12 cellular contexts compared by ENCODE assay signal in the genomic region with DNA sequence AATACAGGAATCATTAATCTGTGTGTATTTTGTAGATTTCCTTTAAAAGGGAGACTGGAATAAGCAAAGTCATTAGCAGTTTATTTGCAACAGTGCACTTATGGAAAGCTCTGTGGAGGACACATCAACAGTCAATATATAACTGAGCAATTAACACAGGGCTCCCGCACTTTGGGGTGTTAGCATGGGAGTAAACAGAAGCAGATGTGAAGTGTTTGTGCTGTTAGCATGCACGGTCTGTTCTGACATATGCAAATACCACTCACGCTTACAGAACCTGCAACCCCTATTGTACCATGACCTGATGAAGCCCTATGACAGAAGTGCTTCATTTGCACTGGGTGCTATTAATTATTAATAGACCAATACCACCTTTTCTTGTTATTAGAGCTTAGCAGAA.
DNase-seq lines count a peak whose midpoint lies in the region; ATAC-seq and TF ChIP-seq lines count a peak whose summit lies in the region.
"Had no signal": no experiment of that assay in that cellular context is flagged by ENCODE, and none has a peak within 500 bp of the region (broad histone marks: within the 10 kb centered on the region; RNA-seq: fewer than 3 reads in every experiment).

No MANE protein-coding gene starts in this region.

- CTCF ChIA-PET in CD4-positive, alpha-beta memory T cell (lab: Charles Lee; ENCODE audit: partially characterized antibody) = no interaction called here

- peaks cover 9% of the 10 kb centered on the region for H3K4me1 Mint-ChIP-seq in type B pancreatic cell (ENCODE audit: unreplicated experiment)
- H3K4me1 Mint-ChIP-seq in CD4-positive, alpha-beta memory T cell = no peaks in the 10 kb centered on the region

- no peaks in the 10 kb centered on the region for H3K4me1 ChIP-seq in CD4-positive, alpha-beta memory T cell (ENCODE audit: insufficient read depth, low read length)
- H3K4me1 ChIP-seq: transverse colon had no signal

- intact Hi-C loops in left ventricle myocardium superior (cut with micrococcal nuclease) = no loop called here
- intact Hi-C loops in CD4-positive, alpha-beta memory T cell (cut with micrococcal nuclease) = no loop called here

- peak; percentile 99 for ATAC-seq in HG02798 (IDR thresholded peaks at IDR 0.05; ENCODE audit: poor library complexity, unreplicated experiment)
- peak; percentile 98 for ATAC-seq in HG03521 (IDR thresholded peaks at IDR 0.05; ENCODE audit: unreplicated experiment)
- ATAC-seq in left ventricle myocardium superior = no peak
- ATAC-seq: activated CD8-positive, alpha-beta T cell treated with anti-CD3 and anti-CD28 coated beads for 36 hours had no signal

- DNase-seq in NCI-H510A treated with DMSO at 0.1 percent for 48 hours (lab: John Stamatoyannopoulos, UW) (peak; percentile 32), NCI-H510A (lab: John Stamatoyannopoulos, UW) (no peak), type B pancreatic cell (ENCODE audit: extremely low spot score, unreplicated experiment) (no peak), left ventricle myocardium superior (no peak), NCI-H1930 (lab: John Stamatoyannopoulos, UW) (no peak)
- no peak for DNase-seq in CD4-positive, alpha-beta memory T cell
- DNase-seq: activated CD8-positive, alpha-beta T cell treated with anti-CD3 and anti-CD28 coated beads for 36 hours; NCI-H187 treated with DMSO at 0.1 percent for 48 hours; SW 1271; transverse colon had no signal

- H3K27ac ChIP-seq in CD4-positive, alpha-beta memory T cell (ENCODE audit: low read depth, low read length) = no peak overlapping the region
- H3K27ac ChIP-seq: transverse colon had no signal

- no peaks in the 10 kb centered on the region for H3K36me3 Mint-ChIP-seq in type B pancreatic cell
- H3K36me3 Mint-ChIP-seq in CD4-positive, alpha-beta memory T cell = no peaks in the 10 kb centered on the region

- TF ChIP-seq CTCF in type B pancreatic cell (conservative IDR thresholded peaks at IDR 0.05) = no peak

- POLR2A ChIA-PET in CD4-positive, alpha-beta memory T cell (lab: Charles Lee; ENCODE audit: partially characterized antibody) = no interaction called here

- H3K9me3 Mint-ChIP-seq in type B pancreatic cell = peaks cover 4% of the 10 kb centered on the region
- peaks cover 0 to 4% (median 0%) of the 10 kb centered on the region in 8 donors for H3K9me3 Mint-ChIP-seq in CD4-positive, alpha-beta memory T cell
- H3K9me3 Mint-ChIP-seq: activated CD8-positive, alpha-beta T cell treated with anti-CD3 and anti-CD28 coated beads for 36 hours had no signal

- H3K4me3 ChIP-seq in CD4-positive, alpha-beta memory T cell (ENCODE audit: low read length in 2 of 2) = no peak overlapping the region
- H3K4me3 ChIP-seq: transverse colon had no signal

- no peaks in the 10 kb centered on the region for H3K27me3 ChIP-seq in CD4-positive, alpha-beta memory T cell (ENCODE audit: insufficient read depth, low read length)
- H3K27me3 ChIP-seq: transverse colon had no signal

- no peak overlapping the region for H3K4me3 Mint-ChIP-seq in type B pancreatic cell
- no peak overlapping the region for H3K4me3 Mint-ChIP-seq in CD4-positive, alpha-beta memory T cell
- H3K4me3 Mint-ChIP-seq: activated CD8-positive, alpha-beta T cell treated with anti-CD3 and anti-CD28 coated beads for 36 hours had no signal

- H3K36me3 ChIP-seq in CD4-positive, alpha-beta memory T cell (ENCODE audit: insufficient read depth, low read length) = no peaks in the 10 kb centered on the region
- H3K36me3 ChIP-seq: transverse colon had no signal

- H3K27me3 Mint-ChIP-seq in type B pancreatic cell = no peaks in the 10 kb centered on the region
- no peaks in the 10 kb centered on the region for H3K27me3 Mint-ChIP-seq in CD4-positive, alpha-beta memory T cell
- H3K27me3 Mint-ChIP-seq: activated CD8-positive, alpha-beta T cell treated with anti-CD3 and anti-CD28 coated beads for 36 hours had no signal

- H3K27ac Mint-ChIP-seq in type B pancreatic cell = peak overlapping the region; percentile 20
- no peak overlapping the region for H3K27ac Mint-ChIP-seq in CD4-positive, alpha-beta memory T cell
- H3K27ac Mint-ChIP-seq: activated CD8-positive, alpha-beta T cell treated with anti-CD3 and anti-CD28 coated beads for 36 hours had no signal

- H3K9me3 ChIP-seq in CD4-positive, alpha-beta memory T cell (ENCODE audit: control insufficient read depth in 1 of 2, low read length in 2 of 2) = no peaks in the 10 kb centered on the region
- H3K9me3 ChIP-seq: transverse colon had no signal
